In the genomic region with DNA sequence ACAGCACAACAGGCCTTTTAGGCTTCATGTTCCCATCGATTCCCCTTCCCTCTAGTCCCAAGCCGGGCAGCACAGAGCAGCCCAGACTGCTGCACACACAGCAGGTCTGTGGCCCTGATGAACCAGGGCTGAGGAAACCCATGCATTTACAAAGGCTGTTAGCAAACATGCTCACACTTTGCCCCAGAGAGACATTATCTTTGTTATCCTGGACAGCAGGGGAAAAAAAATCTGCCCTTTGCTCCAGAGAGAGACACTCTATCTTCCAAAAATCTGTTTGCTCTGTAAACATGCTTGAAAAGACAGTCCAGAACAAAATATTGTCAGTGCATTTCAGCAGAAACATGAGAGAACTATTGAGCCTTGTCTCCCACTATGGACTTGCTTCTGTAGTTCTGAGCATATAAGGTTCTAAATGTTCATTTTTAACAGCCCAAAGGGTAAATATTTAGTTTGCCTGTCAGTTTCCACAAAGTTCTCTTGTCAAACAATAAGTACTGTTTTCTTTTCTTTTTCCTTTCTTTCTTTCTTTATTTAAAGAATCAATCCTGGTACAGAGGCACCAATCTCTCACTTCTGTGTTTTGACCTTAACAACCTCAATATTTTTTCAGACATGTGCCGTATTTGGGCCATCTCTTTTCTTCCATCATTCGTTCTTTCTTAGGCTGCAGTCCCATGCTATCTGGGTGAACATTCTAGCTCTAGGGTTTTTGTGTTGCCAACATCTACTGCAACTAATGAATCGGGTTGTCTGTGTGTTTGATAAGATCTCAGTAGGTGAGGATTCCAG, we compare ENCODE assay signal across 28 cellular contexts.
DNase-seq lines count a peak whose midpoint lies in the region; ATAC-seq, FAIRE-seq and TF ChIP-seq lines count a peak whose summit lies in the region.
"Had no signal": no experiment of that assay in that cellular context is flagged by ENCODE, and none has a peak within 500 bp of the region (broad histone marks: within the 10 kb centered on the region; RNA-seq: fewer than 3 reads in every experiment).

No MANE protein-coding gene starts in this region.

- TF ChIP-seq POLR2A in thyroid gland (IDR thresholded peaks at IDR 0.05): no peak

- DNase-seq in NCI-H2196 (lab: John Stamatoyannopoulos, UW; ENCODE audit: unreplicated experiment) (peak; percentile 31), NCI-H2196 treated with DMSO at 0.1 percent for 48 hours (lab: John Stamatoyannopoulos, UW; ENCODE audit: unreplicated experiment) (no peak), PC-3 (peak; percentile 60), NCI-H2081 (lab: John Stamatoyannopoulos, UW) (no peak), colonic mucosa (no peak), frontal cortex (ENCODE audit: low spot score in 2 of 2) (no peak), thyroid gland (no peak)
- DNase-seq: activated B cell treated with CpG ODN at 0.5 μM for 24 hours; activated CD4-positive, alpha-beta memory T cell treated with anti-CD3 and anti-CD28 coated beads, Interleukin-2, amount 10 ng/mL, durations not matched to agents 7 days and 5 days; activated naive CD4-positive, alpha-beta T cell treated with anti-CD3 and anti-CD28 coated beads for 36 hours; activated T-cell treated with anti-CD3 and anti-CD28 coated beads, Interleukin-2, amount 50 U/mL, for 24 hours; gastrocnemius medialis; kidney; natural killer cell; NCI-H2171 treated with DMSO at 0.1 percent for 48 hours; Peyer's patch; posterior cingulate gyrus; stimulated activated CD4-positive, alpha-beta T cell treated with anti-CD3 and anti-CD28 coated beads, Interleukin-4, amount 100 ng/mL, for 1 hour; stimulated activated naive CD8-positive, alpha-beta T cell treated with anti-CD3 and anti-CD28 coated beads, Interleukin-15, amount 100 ng/mL, for 72 hours; upper lobe of right lung had no signal

- peak; percentile 89 for ATAC-seq in PC-3
- ATAC-seq: gastrocnemius medialis; natural killer cell; stimulated activated naive CD8-positive, alpha-beta T cell treated with anti-CD3 and anti-CD28 coated beads, Interleukin-15, amount 100 ng/mL, for 72 hours; upper lobe of right lung had no signal

- H3K9ac ChIP-seq in PC-3 (ENCODE audit: low read length) (no peak overlapping the region), liver (ENCODE audit: low read depth in 1 of 2, low read length in 2 of 2) (peak overlapping the region in 1 of 2 donors; percentile 57), colonic mucosa (ENCODE audit: low read depth in 2 of 2, low read length in 2 of 2) (no peak overlapping the region)

- H3K36me3 ChIP-seq in PC-3 (ENCODE audit: low read depth, low read length) (no peaks in the 10 kb centered on the region), liver (ENCODE audit: control insufficient read depth in 4 of 4, insufficient read depth in 3 of 4, low read depth in 1 of 4, low read length in 3 of 4) (no peaks in the 10 kb centered on the region), colonic mucosa (no peaks in the 10 kb centered on the region), thyroid gland (no peaks in the 10 kb centered on the region)
- H3K36me3 ChIP-seq: gastrocnemius medialis, HAP-1, Peyer's patch, upper lobe of right lung had no signal

- peaks cover 15% of the 10 kb centered on the region for H3K4me1 ChIP-seq in PC-3 (ENCODE audit: insufficient read depth, low read length)
- H3K4me1 ChIP-seq in liver (ENCODE audit: control insufficient read depth in 4 of 4, insufficient read depth in 4 of 4, low read length in 3 of 4): peaks cover 2 to 38% (median 27%) of the 10 kb centered on the region in 4 donors
- H3K4me1 ChIP-seq in colonic mucosa: no peaks in the 10 kb centered on the region
- no peaks in the 10 kb centered on the region for H3K4me1 ChIP-seq in thyroid gland
- H3K4me1 ChIP-seq: gastrocnemius medialis, HAP-1, Peyer's patch, upper lobe of right lung had no signal

- peak overlapping the region; percentile 45; the same call in 1 of the 2 replicates for H2AFZ ChIP-seq in PC-3 (ENCODE audit: low read length)

- CTCF ChIA-PET in PC-3 (lab: Charles Lee): no interaction called here

- POLR2A ChIA-PET in PC-3 (lab: Charles Lee; ENCODE audit: unreplicated experiment): no interaction called here

- no peak for TF ChIP-seq CTCF in PC-3 (conservative IDR thresholded peaks at IDR 0.05; ENCODE audit: low read depth, low read length)
- TF ChIP-seq CTCF in liver (IDR thresholded peaks at IDR 0.05; ENCODE audit: low read depth, low read length, missing input control): no peak
- TF ChIP-seq CTCF in colonic mucosa (IDR thresholded peaks at IDR 0.05): no peak
- TF ChIP-seq CTCF in thyroid gland (IDR thresholded peaks at IDR 0.05): no peak

- WGBS in liver: 32% methylated on average over 5 of the region's 5 CpGs
- 64 to 68% methylated on average over 5 of the region's 5 CpGs for WGBS in thyroid gland, 2 donors

- no peaks in the 10 kb centered on the region for H3F3A ChIP-seq in PC-3 (ENCODE audit: low read length, unreplicated experiment)

- H3K4me3 ChIP-seq in PC-3 (ENCODE audit: low read length) (no peak overlapping the region), liver (ENCODE audit: low read depth in 1 of 3, low read length in 3 of 3) (no peak overlapping the region), colonic mucosa (no peak overlapping the region), thyroid gland (replicated peaks in 1 of 3) (no peak overlapping the region)
- H3K4me3 ChIP-seq: gastrocnemius medialis, HAP-1, Peyer's patch, SK-N-MC, skin epidermis, upper lobe of right lung had no signal

- H3K27me3 ChIP-seq in PC-3 (ENCODE audit: low read length) (no peaks in the 10 kb centered on the region), liver (ENCODE audit: control insufficient read depth in 4 of 4, insufficient read depth in 4 of 4, low read length in 3 of 4) (no peaks in the 10 kb centered on the region), colonic mucosa (no peaks in the 10 kb centered on the region), thyroid gland (no peaks in the 10 kb centered on the region)
- H3K27me3 ChIP-seq: gastrocnemius medialis, Peyer's patch, upper lobe of right lung had no signal

- H3K4me2 ChIP-seq in PC-3 (ENCODE audit: low read length): peak overlapping the region; percentile 43

- intact Hi-C loops in PC-3 (cut with micrococcal nuclease): no loop called here
- intact Hi-C loops in colonic mucosa (cut with DNase I): no loop called here
- intact Hi-C loops in thyroid gland (cut with DNase I): no loop called here

- H3K9me3 ChIP-seq in PC-3 (ENCODE audit: low read length) (no peaks in the 10 kb centered on the region), liver (ENCODE audit: control insufficient read depth in 4 of 4, low read length in 3 of 4) (no peaks in the 10 kb centered on the region), colonic mucosa (no peaks in the 10 kb centered on the region), thyroid gland (no peaks in the 10 kb centered on the region)
- H3K9me3 ChIP-seq: gastrocnemius medialis, HAP-1, Peyer's patch, upper lobe of right lung had no signal

- no peak for FAIRE-seq in frontal cortex (lab: Jason Lieb, UNC)
- FAIRE-seq: A204.1, D721Med, G401.6, kidney had no signal

- BruUV-seq in PC-3 (replicated peaks; lab: Mats Ljungman, UMichigan): no TSS peak

- H3K79me2 ChIP-seq in PC-3 (ENCODE audit: low read length): no peaks in the 10 kb centered on the region

- H4K20me1 ChIP-seq in PC-3 (ENCODE audit: low read length): no peaks in the 10 kb centered on the region

- H3K9me2 ChIP-seq in PC-3 (replicated peaks; ENCODE audit: low read length): no peaks in the 10 kb centered on the region

- no peak overlapping the region for H3K27ac ChIP-seq in PC-3 (ENCODE audit: low read length)
- peak overlapping the region; percentile 49 for H3K27ac ChIP-seq in liver (ENCODE audit: low read depth in 1 of 2, low read length in 2 of 2)
- no peak overlapping the region for H3K27ac ChIP-seq in colonic mucosa
- H3K27ac ChIP-seq in thyroid gland: no peak overlapping the region
- H3K27ac ChIP-seq: epithelial cell of prostate, gastrocnemius medialis, Peyer's patch, SK-N-MC, skin epidermis, upper lobe of right lung had no signal

- peak; percentile 66 to 68 for TF ChIP-seq RAD21 in liver (IDR thresholded peaks at IDR 0.05)

TF ChIP-seq in liver, 16 proteins besides CTCF, POLR2A, EP300 and RAD21 (continues in another document):
- peak; percentile 85 for TF ChIP-seq YY1 (IDR thresholded peaks at IDR 0.05)
- TF ChIP-seq, protein P1, sequence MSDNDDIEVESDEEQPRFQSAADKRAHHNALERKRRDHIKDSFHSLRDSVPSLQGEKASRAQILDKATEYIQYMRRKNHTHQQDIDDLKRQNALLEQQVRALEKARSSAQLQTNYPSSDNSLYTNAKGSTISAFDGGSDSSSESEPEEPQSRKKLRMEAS (IDR thresholded peaks at IDR 0.05): peak; percentile 88
- peak; percentile 97 for TF ChIP-seq HNF4A (conservative IDR thresholded peaks at IDR 0.05)
- TF ChIP-seq SP1 (IDR thresholded peaks at IDR 0.05): peak; percentile 100
- TF ChIP-seq GABPA (IDR thresholded peaks at IDR 0.05 in 1 of 2, conservative IDR thresholded peaks at IDR 0.05 in 1 of 2): peak in 1 of 2 donors; percentile 55
- TF ChIP-seq EGR1 (IDR thresholded peaks at IDR 0.05; ENCODE audit: low read depth in 2 of 2): peak; percentile 27 to 66
- TF ChIP-seq TAF1 (conservative IDR thresholded peaks at IDR 0.05): peak; percentile 89
- peak; percentile 98 for TF ChIP-seq FOXA1 (IDR thresholded peaks at IDR 0.05)
- peak; percentile 98 to 99 for TF ChIP-seq RXRA (IDR thresholded peaks at IDR 0.05)
- peak; percentile 92 for TF ChIP-seq REST (IDR thresholded peaks at IDR 0.05)

Comparison
In these comparisons a context has a peak if more than half of its experiments do, and no peak if none do; other contexts are left out.
1. DNase-seq: peak in NCI-H2196 (single experiment) and PC-3 (single experiment); none in NCI-H2196 treated with DMSO at 0.1 percent for 48 hours (single experiment), NCI-H2081 (0 of 2), colonic mucosa (single experiment), frontal cortex (0 of 2) and thyroid gland (0 of 2).
2. H3K27ac ChIP-seq: peak in liver (2 of 2); none in PC-3 (single experiment), colonic mucosa (single experiment) and thyroid gland (0 of 3).